Comparison of ENCODE assay signal across 7 cellular contexts in genomic region chr6:153780011-153780410, GRCh38.
"Had no signal": no experiment of that assay in that cellular context is flagged by ENCODE, and none has a peak within 500 bp of the region (broad histone marks: within the 10 kb centered on the region; RNA-seq: fewer than 3 reads in every experiment).

No MANE protein-coding gene starts in this region.

- DNase-seq: IMR-90, KBM-7, KG1 had no signal

- H3K36me3 Mint-ChIP-seq: IgD-negative memory B cell had no signal

- H3K9ac ChIP-seq: KMS-11 had no signal

- FAIRE-seq: HTR-8/SVneo had no signal

- H3K4me3 Mint-ChIP-seq: IgD-negative memory B cell had no signal

- H3K4me2 ChIP-seq: KMS-11 had no signal

- H3K4me1 Mint-ChIP-seq: IgD-negative memory B cell had no signal

- H3K27me3 Mint-ChIP-seq: IgD-negative memory B cell had no signal

- H3K27ac ChIP-seq: HL-60, KMS-11 had no signal
